In the genomic region with DNA sequence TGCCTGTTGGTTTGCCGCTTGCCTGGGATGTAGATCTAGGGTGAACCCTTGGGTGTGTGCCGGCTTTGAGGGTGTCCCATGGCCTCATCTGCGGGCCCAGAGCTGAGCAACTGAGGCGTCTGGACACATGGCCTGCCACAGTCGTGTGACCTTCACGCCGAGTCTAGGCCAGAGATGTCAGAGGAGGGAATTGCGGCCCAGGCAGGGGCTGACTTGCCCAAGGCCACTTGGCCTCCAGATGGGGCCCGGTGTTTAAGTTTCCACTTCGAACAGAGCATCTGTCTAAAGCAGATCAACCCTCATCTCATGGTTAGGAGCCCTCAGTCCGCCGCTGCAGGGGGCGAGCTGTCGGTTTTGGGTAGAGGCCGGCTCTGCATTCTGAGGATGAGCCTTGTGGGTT, we compare ENCODE assay signal across 2 cellular contexts.
TF ChIP-seq lines count a peak whose summit lies in the region.

No MANE protein-coding gene starts in this region.

TF ChIP-seq in IMR-90, 13 proteins besides CTCF, POLR2A, EP300 and RAD21:
- no peak for TF ChIP-seq MAZ (IDR thresholded peaks at IDR 0.05; ENCODE audit: borderline replicate concordance, low read depth, low read length)
- TF ChIP-seq RCOR1 (IDR thresholded peaks at IDR 0.05; ENCODE audit: insufficient replicate concordance, low read length): no peak
- TF ChIP-seq, protein P1, sequence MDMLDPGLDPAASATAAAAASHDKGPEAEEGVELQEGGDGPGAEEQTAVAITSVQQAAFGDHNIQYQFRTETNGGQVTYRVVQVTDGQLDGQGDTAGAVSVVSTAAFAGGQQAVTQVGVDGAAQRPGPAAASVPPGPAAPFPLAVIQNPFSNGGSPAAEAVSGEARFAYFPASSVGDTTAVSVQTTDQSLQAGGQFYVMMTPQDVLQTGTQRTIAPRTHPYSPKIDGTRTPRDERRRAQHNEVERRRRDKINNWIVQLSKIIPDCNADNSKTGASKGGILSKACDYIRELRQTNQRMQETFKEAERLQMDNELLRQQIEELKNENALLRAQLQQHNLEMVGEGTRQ (IDR thresholded peaks at IDR 0.05; ENCODE audit: low read depth, low read length): no peak
- TF ChIP-seq MAFK (IDR thresholded peaks at IDR 0.05; ENCODE audit: low read depth, low read length): no peak
- no peak for TF ChIP-seq NFE2L2 (IDR thresholded peaks at IDR 0.05; ENCODE audit: low read depth, low read length)
- no peak for TF ChIP-seq MXI1 (IDR thresholded peaks at IDR 0.05; ENCODE audit: borderline replicate concordance, low read depth, low read length)
- TF ChIP-seq, protein P2, sequence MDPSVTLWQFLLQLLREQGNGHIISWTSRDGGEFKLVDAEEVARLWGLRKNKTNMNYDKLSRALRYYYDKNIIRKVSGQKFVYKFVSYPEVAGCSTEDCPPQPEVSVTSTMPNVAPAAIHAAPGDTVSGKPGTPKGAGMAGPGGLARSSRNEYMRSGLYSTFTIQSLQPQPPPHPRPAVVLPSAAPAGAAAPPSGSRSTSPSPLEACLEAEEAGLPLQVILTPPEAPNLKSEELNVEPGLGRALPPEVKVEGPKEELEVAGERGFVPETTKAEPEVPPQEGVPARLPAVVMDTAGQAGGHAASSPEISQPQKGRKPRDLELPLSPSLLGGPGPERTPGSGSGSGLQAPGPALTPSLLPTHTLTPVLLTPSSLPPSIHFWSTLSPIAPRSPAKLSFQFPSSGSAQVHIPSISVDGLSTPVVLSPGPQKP (IDR thresholded peaks at IDR 0.05; ENCODE audit: borderline replicate concordance, low read depth, low read length): no peak
- no peak for TF ChIP-seq BHLHE40 (IDR thresholded peaks at IDR 0.05; ENCODE audit: low read depth, low read length)
- TF ChIP-seq CEBPB (IDR thresholded peaks at IDR 0.05; ENCODE audit: low read depth, low read length): no peak
- no peak for TF ChIP-seq RFX5 (IDR thresholded peaks at IDR 0.05; ENCODE audit: low read depth, low read length)
- no peak for TF ChIP-seq SMC3 (IDR thresholded peaks at IDR 0.05; ENCODE audit: low read depth, low read length)
- no peak for TF ChIP-seq CHD1 (IDR thresholded peaks at IDR 0.05; ENCODE audit: low read depth, low read length)
- TF ChIP-seq FOS (IDR thresholded peaks at IDR 0.05; ENCODE audit: low read depth, low read length): no peak

TF ChIP-seq in WTC11, 78 proteins besides CTCF, POLR2A, EP300 and RAD21:
- TF ChIP-seq, protein P3, sequence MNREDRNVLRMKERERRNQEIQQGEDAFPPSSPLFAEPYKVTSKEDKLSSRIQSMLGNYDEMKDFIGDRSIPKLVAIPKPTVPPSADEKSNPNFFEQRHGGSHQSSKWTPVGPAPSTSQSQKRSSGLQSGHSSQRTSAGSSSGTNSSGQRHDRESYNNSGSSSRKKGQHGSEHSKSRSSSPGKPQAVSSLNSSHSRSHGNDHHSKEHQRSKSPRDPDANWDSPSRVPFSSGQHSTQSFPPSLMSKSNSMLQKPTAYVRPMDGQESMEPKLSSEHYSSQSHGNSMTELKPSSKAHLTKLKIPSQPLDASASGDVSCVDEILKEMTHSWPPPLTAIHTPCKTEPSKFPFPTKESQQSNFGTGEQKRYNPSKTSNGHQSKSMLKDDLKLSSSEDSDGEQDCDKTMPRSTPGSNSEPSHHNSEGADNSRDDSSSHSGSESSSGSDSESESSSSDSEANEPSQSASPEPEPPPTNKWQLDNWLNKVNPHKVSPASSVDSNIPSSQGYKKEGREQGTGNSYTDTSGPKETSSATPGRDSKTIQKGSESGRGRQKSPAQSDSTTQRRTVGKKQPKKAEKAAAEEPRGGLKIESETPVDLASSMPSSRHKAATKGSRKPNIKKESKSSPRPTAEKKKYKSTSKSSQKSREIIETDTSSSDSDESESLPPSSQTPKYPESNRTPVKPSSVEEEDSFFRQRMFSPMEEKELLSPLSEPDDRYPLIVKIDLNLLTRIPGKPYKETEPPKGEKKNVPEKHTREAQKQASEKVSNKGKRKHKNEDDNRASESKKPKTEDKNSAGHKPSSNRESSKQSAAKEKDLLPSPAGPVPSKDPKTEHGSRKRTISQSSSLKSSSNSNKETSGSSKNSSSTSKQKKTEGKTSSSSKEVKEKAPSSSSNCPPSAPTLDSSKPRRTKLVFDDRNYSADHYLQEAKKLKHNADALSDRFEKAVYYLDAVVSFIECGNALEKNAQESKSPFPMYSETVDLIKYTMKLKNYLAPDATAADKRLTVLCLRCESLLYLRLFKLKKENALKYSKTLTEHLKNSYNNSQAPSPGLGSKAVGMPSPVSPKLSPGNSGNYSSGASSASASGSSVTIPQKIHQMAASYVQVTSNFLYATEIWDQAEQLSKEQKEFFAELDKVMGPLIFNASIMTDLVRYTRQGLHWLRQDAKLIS (CRISPR knock-in tag; IDR thresholded peaks at IDR 0.05; ENCODE audit: borderline replicate concordance): no peak
- TF ChIP-seq SP1 (CRISPR knock-in tag; conservative IDR thresholded peaks at IDR 0.05) (no peak), CREB1 (CRISPR knock-in tag; IDR thresholded peaks at IDR 0.05) (no peak), CREM (CRISPR knock-in tag; IDR thresholded peaks at IDR 0.05) (no peak), ZNF121 (CRISPR knock-in tag; IDR thresholded peaks at IDR 0.05) (no peak), ZNF219 (CRISPR knock-in tag; IDR thresholded peaks at IDR 0.05; ENCODE audit: borderline replicate concordance) (no peak), CBFB (CRISPR knock-in tag; IDR thresholded peaks at IDR 0.05; ENCODE audit: low read depth) (no peak), ETV6 (CRISPR knock-in tag; IDR thresholded peaks at IDR 0.05) (no peak), FOXJ3 (CRISPR knock-in tag; IDR thresholded peaks at IDR 0.05; ENCODE audit: borderline replicate concordance) (no peak), FOXP1 (CRISPR knock-in tag; IDR thresholded peaks at IDR 0.05; ENCODE audit: borderline replicate concordance) (no peak)
- TF ChIP-seq, protein P4, sequence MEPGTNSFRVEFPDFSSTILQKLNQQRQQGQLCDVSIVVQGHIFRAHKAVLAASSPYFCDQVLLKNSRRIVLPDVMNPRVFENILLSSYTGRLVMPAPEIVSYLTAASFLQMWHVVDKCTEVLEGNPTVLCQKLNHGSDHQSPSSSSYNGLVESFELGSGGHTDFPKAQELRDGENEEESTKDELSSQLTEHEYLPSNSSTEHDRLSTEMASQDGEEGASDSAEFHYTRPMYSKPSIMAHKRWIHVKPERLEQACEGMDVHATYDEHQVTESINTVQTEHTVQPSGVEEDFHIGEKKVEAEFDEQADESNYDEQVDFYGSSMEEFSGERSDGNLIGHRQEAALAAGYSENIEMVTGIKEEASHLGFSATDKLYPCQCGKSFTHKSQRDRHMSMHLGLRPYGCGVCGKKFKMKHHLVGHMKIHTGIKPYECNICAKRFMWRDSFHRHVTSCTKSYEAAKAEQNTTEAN (CRISPR knock-in tag; IDR thresholded peaks at IDR 0.05): no peak
- TF ChIP-seq, protein P5, sequence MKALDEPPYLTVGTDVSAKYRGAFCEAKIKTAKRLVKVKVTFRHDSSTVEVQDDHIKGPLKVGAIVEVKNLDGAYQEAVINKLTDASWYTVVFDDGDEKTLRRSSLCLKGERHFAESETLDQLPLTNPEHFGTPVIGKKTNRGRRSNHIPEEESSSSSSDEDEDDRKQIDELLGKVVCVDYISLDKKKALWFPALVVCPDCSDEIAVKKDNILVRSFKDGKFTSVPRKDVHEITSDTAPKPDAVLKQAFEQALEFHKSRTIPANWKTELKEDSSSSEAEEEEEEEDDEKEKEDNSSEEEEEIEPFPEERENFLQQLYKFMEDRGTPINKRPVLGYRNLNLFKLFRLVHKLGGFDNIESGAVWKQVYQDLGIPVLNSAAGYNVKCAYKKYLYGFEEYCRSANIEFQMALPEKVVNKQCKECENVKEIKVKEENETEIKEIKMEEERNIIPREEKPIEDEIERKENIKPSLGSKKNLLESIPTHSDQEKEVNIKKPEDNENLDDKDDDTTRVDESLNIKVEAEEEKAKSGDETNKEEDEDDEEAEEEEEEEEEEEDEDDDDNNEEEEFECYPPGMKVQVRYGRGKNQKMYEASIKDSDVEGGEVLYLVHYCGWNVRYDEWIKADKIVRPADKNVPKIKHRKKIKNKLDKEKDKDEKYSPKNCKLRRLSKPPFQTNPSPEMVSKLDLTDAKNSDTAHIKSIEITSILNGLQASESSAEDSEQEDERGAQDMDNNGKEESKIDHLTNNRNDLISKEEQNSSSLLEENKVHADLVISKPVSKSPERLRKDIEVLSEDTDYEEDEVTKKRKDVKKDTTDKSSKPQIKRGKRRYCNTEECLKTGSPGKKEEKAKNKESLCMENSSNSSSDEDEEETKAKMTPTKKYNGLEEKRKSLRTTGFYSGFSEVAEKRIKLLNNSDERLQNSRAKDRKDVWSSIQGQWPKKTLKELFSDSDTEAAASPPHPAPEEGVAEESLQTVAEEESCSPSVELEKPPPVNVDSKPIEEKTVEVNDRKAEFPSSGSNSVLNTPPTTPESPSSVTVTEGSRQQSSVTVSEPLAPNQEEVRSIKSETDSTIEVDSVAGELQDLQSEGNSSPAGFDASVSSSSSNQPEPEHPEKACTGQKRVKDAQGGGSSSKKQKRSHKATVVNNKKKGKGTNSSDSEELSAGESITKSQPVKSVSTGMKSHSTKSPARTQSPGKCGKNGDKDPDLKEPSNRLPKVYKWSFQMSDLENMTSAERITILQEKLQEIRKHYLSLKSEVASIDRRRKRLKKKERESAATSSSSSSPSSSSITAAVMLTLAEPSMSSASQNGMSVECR (CRISPR knock-in tag; IDR thresholded peaks at IDR 0.05; ENCODE audit: borderline replicate concordance): no peak
- TF ChIP-seq, protein P6, sequence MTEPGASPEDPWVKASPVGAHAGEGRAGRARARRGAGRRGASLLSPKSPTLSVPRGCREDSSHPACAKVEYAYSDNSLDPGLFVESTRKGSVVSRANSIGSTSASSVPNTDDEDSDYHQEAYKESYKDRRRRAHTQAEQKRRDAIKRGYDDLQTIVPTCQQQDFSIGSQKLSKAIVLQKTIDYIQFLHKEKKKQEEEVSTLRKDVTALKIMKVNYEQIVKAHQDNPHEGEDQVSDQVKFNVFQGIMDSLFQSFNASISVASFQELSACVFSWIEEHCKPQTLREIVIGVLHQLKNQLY (CRISPR knock-in tag; IDR thresholded peaks at IDR 0.05): no peak
- TF ChIP-seq, protein P7, sequence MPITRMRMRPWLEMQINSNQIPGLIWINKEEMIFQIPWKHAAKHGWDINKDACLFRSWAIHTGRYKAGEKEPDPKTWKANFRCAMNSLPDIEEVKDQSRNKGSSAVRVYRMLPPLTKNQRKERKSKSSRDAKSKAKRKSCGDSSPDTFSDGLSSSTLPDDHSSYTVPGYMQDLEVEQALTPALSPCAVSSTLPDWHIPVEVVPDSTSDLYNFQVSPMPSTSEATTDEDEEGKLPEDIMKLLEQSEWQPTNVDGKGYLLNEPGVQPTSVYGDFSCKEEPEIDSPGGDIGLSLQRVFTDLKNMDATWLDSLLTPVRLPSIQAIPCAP (CRISPR knock-in tag; IDR thresholded peaks at IDR 0.05): no peak
- TF ChIP-seq, protein P8, sequence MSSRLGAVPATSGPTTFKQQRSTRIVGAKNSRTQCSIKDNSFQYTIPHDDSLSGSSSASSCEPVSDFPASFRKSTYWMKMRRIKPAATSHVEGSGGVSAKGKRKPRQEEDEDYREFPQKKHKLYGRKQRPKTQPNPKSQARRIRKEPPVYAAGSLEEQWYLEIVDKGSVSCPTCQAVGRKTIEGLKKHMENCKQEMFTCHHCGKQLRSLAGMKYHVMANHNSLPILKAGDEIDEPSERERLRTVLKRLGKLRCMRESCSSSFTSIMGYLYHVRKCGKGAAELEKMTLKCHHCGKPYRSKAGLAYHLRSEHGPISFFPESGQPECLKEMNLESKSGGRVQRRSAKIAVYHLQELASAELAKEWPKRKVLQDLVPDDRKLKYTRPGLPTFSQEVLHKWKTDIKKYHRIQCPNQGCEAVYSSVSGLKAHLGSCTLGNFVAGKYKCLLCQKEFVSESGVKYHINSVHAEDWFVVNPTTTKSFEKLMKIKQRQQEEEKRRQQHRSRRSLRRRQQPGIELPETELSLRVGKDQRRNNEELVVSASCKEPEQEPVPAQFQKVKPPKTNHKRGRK (CRISPR knock-in tag; IDR thresholded peaks at IDR 0.05; ENCODE audit: borderline replicate concordance): no peak
- TF ChIP-seq, protein P9, sequence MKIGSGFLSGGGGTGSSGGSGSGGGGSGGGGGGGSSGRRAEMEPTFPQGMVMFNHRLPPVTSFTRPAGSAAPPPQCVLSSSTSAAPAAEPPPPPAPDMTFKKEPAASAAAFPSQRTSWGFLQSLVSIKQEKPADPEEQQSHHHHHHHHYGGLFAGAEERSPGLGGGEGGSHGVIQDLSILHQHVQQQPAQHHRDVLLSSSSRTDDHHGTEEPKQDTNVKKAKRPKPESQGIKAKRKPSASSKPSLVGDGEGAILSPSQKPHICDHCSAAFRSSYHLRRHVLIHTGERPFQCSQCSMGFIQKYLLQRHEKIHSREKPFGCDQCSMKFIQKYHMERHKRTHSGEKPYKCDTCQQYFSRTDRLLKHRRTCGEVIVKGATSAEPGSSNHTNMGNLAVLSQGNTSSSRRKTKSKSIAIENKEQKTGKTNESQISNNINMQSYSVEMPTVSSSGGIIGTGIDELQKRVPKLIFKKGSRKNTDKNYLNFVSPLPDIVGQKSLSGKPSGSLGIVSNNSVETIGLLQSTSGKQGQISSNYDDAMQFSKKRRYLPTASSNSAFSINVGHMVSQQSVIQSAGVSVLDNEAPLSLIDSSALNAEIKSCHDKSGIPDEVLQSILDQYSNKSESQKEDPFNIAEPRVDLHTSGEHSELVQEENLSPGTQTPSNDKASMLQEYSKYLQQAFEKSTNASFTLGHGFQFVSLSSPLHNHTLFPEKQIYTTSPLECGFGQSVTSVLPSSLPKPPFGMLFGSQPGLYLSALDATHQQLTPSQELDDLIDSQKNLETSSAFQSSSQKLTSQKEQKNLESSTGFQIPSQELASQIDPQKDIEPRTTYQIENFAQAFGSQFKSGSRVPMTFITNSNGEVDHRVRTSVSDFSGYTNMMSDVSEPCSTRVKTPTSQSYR (CRISPR knock-in tag; IDR thresholded peaks at IDR 0.05): no peak
